In genomic region chr15:59569477-59569876, GRCh38 we compare ENCODE assay signal across 13 cellular contexts. TPM values are rescaled to one million over a fixed set of nuclear protein-coding genes. Genes with fewer than 3 reads are reported as not detected.
"Had no signal": no experiment of that assay in that cellular context is flagged by ENCODE, and none has a peak within 500 bp of the region (broad histone marks: within the 10 kb centered on the region; RNA-seq: fewer than 3 reads in every experiment).

No MANE protein-coding gene starts in this region.

- H3K27ac ChIP-seq: pancreas, tibial artery had no signal

- ATAC-seq: activated CD8-positive, alpha-beta T cell treated with anti-CD3 and anti-CD28 coated beads, Interleukin-2, amount 10 ng/mL, durations not matched to agents 7 days and 5 days; left lobe of liver; naive thymus-derived CD8-positive, alpha-beta T cell; stimulated activated effector memory CD8-positive, alpha-beta T cell treated with anti-CD3 and anti-CD28 coated beads, Interleukin-12 subunit alpha, Interleukin-12 subunit beta, amount 100 ng/mL, for 72 hours had no signal

- H3K4me1 ChIP-seq: pancreas, tibial artery had no signal

- H3K9me3 Mint-ChIP-seq: activated CD4-positive, alpha-beta T cell treated with anti-CD3 and anti-CD28 coated beads, Interleukin-2, amount 10 ng/mL, durations not matched to agents 24 days and 14 days; endodermal cell; stimulated activated effector memory CD8-positive, alpha-beta T cell treated with anti-CD3 and anti-CD28 coated beads, Interleukin-12 subunit alpha, Interleukin-12 subunit beta, amount 100 ng/mL, for 72 hours had no signal

- H3K27ac Mint-ChIP-seq: activated CD4-positive, alpha-beta T cell treated with anti-CD3 and anti-CD28 coated beads, Interleukin-2, amount 10 ng/mL, durations not matched to agents 24 days and 14 days; activated CD8-positive, alpha-beta T cell treated with anti-CD3 and anti-CD28 coated beads, Interleukin-2, amount 10 ng/mL, durations not matched to agents 7 days and 5 days; endodermal cell; naive thymus-derived CD8-positive, alpha-beta T cell; stimulated activated effector memory CD8-positive, alpha-beta T cell treated with anti-CD3 and anti-CD28 coated beads, Interleukin-12 subunit alpha, Interleukin-12 subunit beta, amount 100 ng/mL, for 72 hours had no signal

- DNase-seq: activated CD4-positive, alpha-beta T cell treated with anti-CD3 and anti-CD28 coated beads, Interleukin-2, amount 10 ng/mL, durations not matched to agents 24 days and 14 days; activated CD4-positive, CD25-positive, alpha-beta regulatory T cell; activated CD8-positive, alpha-beta T cell treated with anti-CD3 and anti-CD28 coated beads, Interleukin-2, amount 10 ng/mL, durations not matched to agents 7 days and 5 days; aorta; endodermal cell; midbrain; naive thymus-derived CD8-positive, alpha-beta T cell; pancreas; tibial artery had no signal

- H3K4me1 Mint-ChIP-seq: activated CD4-positive, alpha-beta T cell treated with anti-CD3 and anti-CD28 coated beads, Interleukin-2, amount 10 ng/mL, durations not matched to agents 24 days and 14 days; naive thymus-derived CD8-positive, alpha-beta T cell; stimulated activated effector memory CD8-positive, alpha-beta T cell treated with anti-CD3 and anti-CD28 coated beads, Interleukin-12 subunit alpha, Interleukin-12 subunit beta, amount 100 ng/mL, for 72 hours had no signal

- H3K36me3 Mint-ChIP-seq: naive thymus-derived CD8-positive, alpha-beta T cell; stimulated activated effector memory CD8-positive, alpha-beta T cell treated with anti-CD3 and anti-CD28 coated beads, Interleukin-12 subunit alpha, Interleukin-12 subunit beta, amount 100 ng/mL, for 72 hours had no signal

- H3K27me3 ChIP-seq: pancreas, tibial artery had no signal

- H3K4me3 Mint-ChIP-seq: activated CD4-positive, alpha-beta T cell treated with anti-CD3 and anti-CD28 coated beads, Interleukin-2, amount 10 ng/mL, durations not matched to agents 24 days and 14 days; activated CD8-positive, alpha-beta T cell treated with anti-CD3 and anti-CD28 coated beads, Interleukin-2, amount 10 ng/mL, durations not matched to agents 7 days and 5 days; endodermal cell; naive thymus-derived CD8-positive, alpha-beta T cell; stimulated activated effector memory CD8-positive, alpha-beta T cell treated with anti-CD3 and anti-CD28 coated beads, Interleukin-12 subunit alpha, Interleukin-12 subunit beta, amount 100 ng/mL, for 72 hours had no signal

- H3K4me3 ChIP-seq: pancreas, tibial artery had no signal

- H3K36me3 ChIP-seq: pancreas, tibial artery had no signal

RNA-seq across cellular contexts. Expression of gene GCNT3, which starts 42.1 kb away (rescaled TPM):
- total RNA-seq: activated CD4-positive, alpha-beta T cell treated with anti-CD3 and anti-CD28 coated beads, Interleukin-2, amount 10 ng/mL, durations not matched to agents 24 days and 14 days; activated CD8-positive, alpha-beta T cell treated with anti-CD3 and anti-CD28 coated beads, Interleukin-2, amount 10 ng/mL, durations not matched to agents 7 days and 5 days; aorta; dermis microvascular lymphatic vessel endothelial cell; lung microvascular endothelial cell; naive thymus-derived CD8-positive, alpha-beta T cell had no signal
